23 cellular contexts compared by ENCODE assay signal in the genomic region with DNA sequence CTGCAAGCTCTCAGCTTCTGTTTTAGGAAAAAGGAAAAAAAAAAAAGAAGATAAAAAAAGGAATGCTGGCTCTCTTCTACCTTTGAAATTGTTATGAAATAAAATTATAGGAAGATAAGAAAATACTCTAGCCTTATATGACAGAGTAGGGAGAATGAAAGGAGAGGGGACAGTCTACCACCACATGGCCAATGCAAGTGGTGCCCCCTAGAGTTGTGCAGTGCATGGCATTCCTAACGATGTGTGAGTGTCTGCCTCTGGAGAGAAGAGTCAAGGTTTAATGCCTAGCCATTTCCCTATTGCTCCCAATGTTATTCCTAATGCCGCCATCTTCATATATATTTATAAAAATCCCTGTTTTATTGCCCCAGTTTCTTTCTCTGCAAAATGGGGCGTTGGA.
"Had no signal": no experiment of that assay in that cellular context is flagged by ENCODE, and none has a peak within 500 bp of the region (broad histone marks: within the 10 kb centered on the region; RNA-seq: fewer than 3 reads in every experiment).

No MANE protein-coding gene starts in this region.

- H3K36me3 ChIP-seq: colonic mucosa, pancreas, spleen, thoracic aorta, transverse colon had no signal

- H3K4me3 Mint-ChIP-seq: mesothelial cell of epicardium; natural killer cell; stimulated activated memory B cell treated with anti-CD40 and anti-IgM and Interleukin-4, amounts not matched to agents 10 μg/mL and 1 μg/mL and 100 μg/mL, for 72 hours; stimulated activated naive CD8-positive, alpha-beta T cell treated with anti-CD3 and anti-CD28 coated beads, Interleukin-15, Interleukin-2, amounts not matched to agents 100 ng/mL and 50 ng/mL, for 24 hours had no signal

- H3K27me3 ChIP-seq: colonic mucosa, foreskin keratinocyte, hepatocyte, pancreas, spleen, transverse colon had no signal

- H3K4me2 ChIP-seq: hepatocyte had no signal

- H3K27ac Mint-ChIP-seq: mesothelial cell of epicardium; natural killer cell; stimulated activated memory B cell treated with anti-CD40 and anti-IgM and Interleukin-4, amounts not matched to agents 10 μg/mL and 1 μg/mL and 100 μg/mL, for 72 hours; stimulated activated naive CD8-positive, alpha-beta T cell treated with anti-CD3 and anti-CD28 coated beads, Interleukin-15, Interleukin-2, amounts not matched to agents 100 ng/mL and 50 ng/mL, for 24 hours had no signal

- H3K36me3 Mint-ChIP-seq: mesothelial cell of epicardium; natural killer cell; stimulated activated memory B cell treated with anti-CD40 and anti-IgM and Interleukin-4, amounts not matched to agents 10 μg/mL and 1 μg/mL and 100 μg/mL, for 72 hours had no signal

- H3K4me1 ChIP-seq: colonic mucosa, foreskin keratinocyte, pancreas, psoas muscle, spleen had no signal

- H3K79me2 ChIP-seq: hepatocyte had no signal

- H3K27me3 Mint-ChIP-seq: stimulated activated memory B cell treated with anti-CD40 and anti-IgM and Interleukin-4, amounts not matched to agents 10 μg/mL and 1 μg/mL and 100 μg/mL, for 72 hours; stimulated activated naive CD8-positive, alpha-beta T cell treated with anti-CD3 and anti-CD28 coated beads, Interleukin-15, Interleukin-2, amounts not matched to agents 100 ng/mL and 50 ng/mL, for 24 hours had no signal

- H3K4me1 Mint-ChIP-seq: mesothelial cell of epicardium; natural killer cell; stimulated activated memory B cell treated with anti-CD40 and anti-IgM and Interleukin-4, amounts not matched to agents 10 μg/mL and 1 μg/mL and 100 μg/mL, for 72 hours had no signal

- H3K27ac ChIP-seq: colonic mucosa, foreskin keratinocyte, hepatocyte, pancreas, psoas muscle, spleen, thoracic aorta, transverse colon had no signal

- DNase-seq: cerebellar nuclear complex; colonic mucosa; dermis blood vessel endothelial cell; erythroblast; foreskin keratinocyte; islet precursor cell; mammary epithelial cell; natural killer cell; occipital lobe; pancreas; psoas muscle; spleen; stimulated activated CD4-positive, alpha-beta T cell treated with anti-CD3 and anti-CD28 coated beads, Interleukin-15, amount 100 ng/mL, for 24 hours; stimulated activated CD4-positive, alpha-beta T cell treated with anti-CD3 and anti-CD28 coated beads, Interleukin-1b, Interleukin-23, amount 100 ng/mL, for 48 hours; stimulated activated CD4-positive, alpha-beta T cell treated with anti-CD3 and anti-CD28 coated beads, Interleukin-4, amount 100 ng/mL, for 24 hours; transverse colon had no signal

- H3K9me3 ChIP-seq: colonic mucosa, pancreas, thoracic aorta, transverse colon had no signal

- ATAC-seq: foreskin keratinocyte; left lobe of liver; natural killer cell; pancreas; psoas muscle; sciatic nerve; stimulated activated memory B cell treated with anti-CD40 and anti-IgM and Interleukin-4, amounts not matched to agents 10 μg/mL and 1 μg/mL and 100 μg/mL, for 72 hours had no signal

- H3K4me3 ChIP-seq: colonic mucosa, hepatocyte, pancreas, psoas muscle, spleen, thoracic aorta, transverse colon had no signal

- H2AFZ ChIP-seq: hepatocyte had no signal
